1 cellular context compared by ENCODE assay signal in genomic region chr3:9352917-9353823, GRCh38.
TF ChIP-seq lines count a peak whose summit lies in the region.

No MANE protein-coding gene starts in this region.

TF ChIP-seq in HepG2, 621 proteins besides CTCF, POLR2A, EP300 and RAD21 (continued from another document and continues in another):
- peak; percentile 44; the same call in 1 of the 2 replicates for TF ChIP-seq FUBP1 (CRISPR knock-in tag; IDR thresholded peaks at IDR 0.05; ENCODE audit: borderline replicate concordance)
- TF ChIP-seq GATAD1 (CRISPR knock-in tag; IDR thresholded peaks at IDR 0.05): peak; percentile 79
- TF ChIP-seq SUZ12 (IDR thresholded peaks at IDR 0.05; ENCODE audit: low read depth, low read length): no peak
- TF ChIP-seq ZMAT3 (CRISPR knock-in tag; conservative IDR thresholded peaks at IDR 0.05): no peak
- TF ChIP-seq SALL1 (CRISPR knock-in tag; IDR thresholded peaks at IDR 0.05): no peak; the same call in none of the 2 replicates
- TF ChIP-seq MAFF (IDR thresholded peaks at IDR 0.05; ENCODE audit: low read depth, low read length): no peak
- no peak for TF ChIP-seq ZBTB39 (CRISPR knock-in tag; IDR thresholded peaks at IDR 0.05)
- peak; percentile 99 for TF ChIP-seq ZNF44 (CRISPR knock-in tag; IDR thresholded peaks at IDR 0.05)
- no peak for TF ChIP-seq DMAP1 (CRISPR knock-in tag; IDR thresholded peaks at IDR 0.05)
- TF ChIP-seq ZNF441 (CRISPR knock-in tag; IDR thresholded peaks at IDR 0.05; ENCODE audit: borderline replicate concordance): no peak
- TF ChIP-seq ZBTB14 (CRISPR knock-in tag; IDR thresholded peaks at IDR 0.05): no peak
- no peak for TF ChIP-seq PBX3 (CRISPR knock-in tag; IDR thresholded peaks at IDR 0.05; ENCODE audit: borderline replicate concordance)
- no peak for TF ChIP-seq TERF1 (CRISPR knock-in tag; IDR thresholded peaks at IDR 0.05)
- TF ChIP-seq ZNF205 (CRISPR knock-in tag; IDR thresholded peaks at IDR 0.05): no peak
- TF ChIP-seq ASH2L (IDR thresholded peaks at IDR 0.05; ENCODE audit: insufficient read length, low read depth, low read length): peak; percentile 77
- no peak for TF ChIP-seq ZSCAN29 (CRISPR knock-in tag; conservative IDR thresholded peaks at IDR 0.05)
- TF ChIP-seq ZGPAT (CRISPR knock-in tag; IDR thresholded peaks at IDR 0.05): peak; percentile 57; the same call in 1 of the 2 replicates
- no peak for TF ChIP-seq TOPORS (CRISPR knock-in tag; IDR thresholded peaks at IDR 0.05)
- no peak for TF ChIP-seq ZBTB49 (CRISPR knock-in tag; IDR thresholded peaks at IDR 0.05; ENCODE audit: borderline replicate concordance)
- no peak for TF ChIP-seq ARNT2 (CRISPR knock-in tag; IDR thresholded peaks at IDR 0.05; ENCODE audit: low read depth)
- no peak for TF ChIP-seq ZNF280B (CRISPR knock-in tag; IDR thresholded peaks at IDR 0.05; ENCODE audit: borderline replicate concordance)
- TF ChIP-seq ZNF10 (CRISPR knock-in tag; IDR thresholded peaks at IDR 0.05; ENCODE audit: borderline replicate concordance, low read depth): no peak
- no peak for TF ChIP-seq FOXM1 (CRISPR knock-in tag; IDR thresholded peaks at IDR 0.05)
- TF ChIP-seq POLR2AphosphoS5 (IDR thresholded peaks at IDR 0.05; ENCODE audit: low read depth, low read length): no peak
- no peak for TF ChIP-seq ZNF263 (CRISPR knock-in tag; IDR thresholded peaks at IDR 0.05)
- TF ChIP-seq ZNF557 (CRISPR knock-in tag; IDR thresholded peaks at IDR 0.05): no peak
- no peak for TF ChIP-seq DNMT1 (CRISPR knock-in tag; IDR thresholded peaks at IDR 0.05)
- TF ChIP-seq ZNF552 (CRISPR knock-in tag; IDR thresholded peaks at IDR 0.05; ENCODE audit: borderline replicate concordance): no peak
- TF ChIP-seq ZNF468 (CRISPR knock-in tag; IDR thresholded peaks at IDR 0.05): no peak
- TF ChIP-seq SIX1 (CRISPR knock-in tag; IDR thresholded peaks at IDR 0.05; ENCODE audit: borderline replicate concordance): peak; percentile 81
- no peak for TF ChIP-seq ZFP1 (CRISPR knock-in tag; IDR thresholded peaks at IDR 0.05)
- TF ChIP-seq CERS6 (CRISPR knock-in tag; IDR thresholded peaks at IDR 0.05): no peak
- no peak for TF ChIP-seq SALL2 (CRISPR knock-in tag; IDR thresholded peaks at IDR 0.05)
- no peak for TF ChIP-seq STAT5B (CRISPR knock-in tag; IDR thresholded peaks at IDR 0.05)
- peak; percentile 58 for TF ChIP-seq NR2C2 (CRISPR knock-in tag; IDR thresholded peaks at IDR 0.05; ENCODE audit: borderline replicate concordance)
- no peak for TF ChIP-seq ZNF816 (CRISPR knock-in tag; IDR thresholded peaks at IDR 0.05; ENCODE audit: borderline replicate concordance)
- no peak for TF ChIP-seq RBM39 (IDR thresholded peaks at IDR 0.05; ENCODE audit: low read depth, low read length, poor library complexity, severe bottlenecking)
- no peak for TF ChIP-seq MYC (CRISPR knock-in tag; IDR thresholded peaks at IDR 0.05; ENCODE audit: borderline replicate concordance)
- TF ChIP-seq AHDC1 (CRISPR knock-in tag; IDR thresholded peaks at IDR 0.05; ENCODE audit: borderline replicate concordance): no peak; the same call in 1 of the 2 replicates
- peak; percentile 74 for TF ChIP-seq ELF3 (CRISPR knock-in tag; IDR thresholded peaks at IDR 0.05)
- no peak for TF ChIP-seq E2F1 (CRISPR knock-in tag; IDR thresholded peaks at IDR 0.05)
